8 cellular contexts compared by ENCODE assay signal in genomic region chr16:22206013-22206846, GRCh38. TPM values are rescaled to one million over a fixed set of nuclear protein-coding genes. Genes with fewer than 3 reads are reported as not detected.
DNase-seq lines count a peak whose midpoint lies in the region; TF ChIP-seq lines count a peak whose summit lies in the region.

Gene EEF2K (plus strand): TSS chr16:22206278. CDS start chr16:22225730, 19,452 bp downstream.

- no peaks in the 10 kb centered on the region for H3K9me2 ChIP-seq in Loucy (replicated peaks; ENCODE audit: low read depth, low read length)

- H3K27ac ChIP-seq in SJCRH30 (peak within 1 kb of the TSS; percentile 79), neutrophil (peak within 1 kb of the TSS; percentile 60)

- H3K36me3 ChIP-seq in H7 (replicated peaks; ENCODE audit: control insufficient read depth, insufficient read depth, low read length) (no peaks in the 10 kb centered on the region; the same call in 1 of the 2 replicates), Loucy (ENCODE audit: insufficient read depth, low read length) (no peaks in the 10 kb centered on the region), SJCRH30 (peaks cover 8% of the 10 kb centered on the region; the same call in 1 of the 2 replicates), neutrophil (no peaks in the 10 kb centered on the region)

- H3K9me3 ChIP-seq in Loucy (ENCODE audit: insufficient read depth, low read depth, low read length): 0 out of 2 replicates have a peak, but pooled peaks cover 3% of the 10 kb centered on the region
- H3K9me3 ChIP-seq in SJCRH30 (replicated peaks): no peaks in the 10 kb centered on the region
- H3K9me3 ChIP-seq in neutrophil: no peaks in the 10 kb centered on the region

- peaks cover 49% of the 10 kb centered on the region for H3K79me2 ChIP-seq in Loucy (ENCODE audit: insufficient read depth, low read length)

- peak within 1 kb of the TSS; percentile 99 for H2AFZ ChIP-seq in Loucy (ENCODE audit: low read length)

- no peaks in the 10 kb centered on the region for H3F3A ChIP-seq in Loucy (ENCODE audit: low read depth)

- H3K4me1 ChIP-seq in Loucy (ENCODE audit: insufficient read depth, low read length, poor library complexity, severe bottlenecking) (peaks cover 47% of the 10 kb centered on the region), SJCRH30 (peaks cover 9% of the 10 kb centered on the region), neutrophil (ENCODE audit: control insufficient read depth in 1 of 2, insufficient read depth in 1 of 2, low read depth in 1 of 2, low read length in 1 of 2) (peaks cover 15 to 18% of the 10 kb centered on the region in 2 experiments)

- TF ChIP-seq CTCF in Loucy (conservative IDR thresholded peaks at IDR 0.05; ENCODE audit: low read length): peak; percentile 70
- TF ChIP-seq CTCF in neutrophil (IDR thresholded peaks at IDR 0.05): peak; percentile 88

- peaks cover 25% of the 10 kb centered on the region for H4K20me1 ChIP-seq in Loucy (ENCODE audit: insufficient read depth, low read length, poor library complexity, severe bottlenecking)

- H3K9ac ChIP-seq in Loucy (ENCODE audit: low read depth, low read length, poor library complexity, severe bottlenecking): peak within 1 kb of the TSS; percentile 92

- H3K4me3 ChIP-seq in H7 (ENCODE audit: insufficient read depth, low read depth, low read length) (peak within 1 kb of the TSS; percentile 89), Loucy (ENCODE audit: low read length, poor library complexity, severe bottlenecking) (peak within 1 kb of the TSS; percentile 98), SJCRH30 (peak within 1 kb of the TSS; percentile 93), neutrophil (ENCODE audit: low read depth in 1 of 2, low read length in 1 of 2) (peak within 1 kb of the TSS; percentile 70 to 81)

- peak within 1 kb of the TSS; percentile 79 for H3K4me2 ChIP-seq in Loucy (ENCODE audit: low read depth, low read length, poor library complexity, severe bottlenecking)

- H3K27me3 ChIP-seq in H7 (ENCODE audit: control insufficient read depth, insufficient read depth, low read length) (no peaks in the 10 kb centered on the region; the same call in 1 of the 2 replicates), Loucy (ENCODE audit: insufficient read depth, low read length, poor library complexity, severe bottlenecking) (no peaks in the 10 kb centered on the region), SJCRH30 (no peaks in the 10 kb centered on the region), neutrophil (no peaks in the 10 kb centered on the region)

- peak; percentile 91 for DNase-seq in GDM1 (lab: John Stamatoyannopoulos, UW)
- peak; percentile 97 for DNase-seq in H7
- peak; percentile 95 to 96 for DNase-seq in SJCRH30
- DNase-seq in activated naive CD4-positive, alpha-beta T cell (lab: John Stamatoyannopoulos, UW): peak; percentile 50 to 73 (median 56)
- peak; percentile 85 for DNase-seq in foreskin melanocyte
- peak; percentile 86 for DNase-seq in superior temporal gyrus (ENCODE audit: extremely low spot score)

RNA-seq across cellular contexts. Expression of gene EEF2K, which starts in this region (rescaled TPM):
- total RNA-seq in H7 (2014; rRNA removed; shearing (Covaris generic)): 13.3 and 15.2 TPM in 2 replicates
- 22.0 and 23.0 TPM in 2 replicates for total RNA-seq in SJCRH30 (2014; rRNA removed; shearing (Covaris generic))

Comparison
In these comparisons a context has a peak if more than half of its experiments do, and no peak if none do; other contexts are left out.
1. Peak in every context shown above with its lines: DNase-seq, H3K4me3 ChIP-seq and H3K27ac ChIP-seq.